17 cellular contexts compared by ENCODE assay signal in the genomic region with DNA sequence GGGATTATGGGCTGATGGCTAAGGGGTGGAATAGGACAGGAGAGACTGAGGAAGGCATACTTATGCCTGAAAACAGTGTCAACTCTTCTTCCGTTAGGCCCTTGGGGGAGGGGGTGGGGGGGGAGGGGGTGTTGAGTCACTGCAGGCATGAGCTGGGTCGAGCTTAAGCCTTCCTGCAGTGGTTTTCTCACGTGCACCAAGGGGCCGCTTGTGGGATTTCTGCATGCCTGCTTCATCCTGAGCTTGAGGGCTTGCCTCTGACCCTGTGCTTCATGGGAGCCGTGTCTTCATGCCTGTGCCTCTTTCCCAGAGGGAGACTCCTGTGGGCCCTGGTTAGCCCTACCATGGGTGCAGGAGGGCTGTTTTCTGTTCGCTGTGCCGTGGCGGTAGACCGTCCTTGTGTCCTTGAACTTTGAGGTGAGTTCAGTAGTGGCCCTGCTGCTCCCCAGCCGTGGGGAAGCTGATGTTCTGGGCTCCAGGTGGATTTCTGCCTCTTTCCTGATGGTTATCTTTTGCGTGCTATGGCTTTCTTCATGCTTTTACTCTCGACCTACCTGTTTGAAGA.
DNase-seq lines count a peak whose midpoint lies in the region; ATAC-seq and TF ChIP-seq lines count a peak whose summit lies in the region.
"Had no signal": no experiment of that assay in that cellular context is flagged by ENCODE, and none has a peak within 500 bp of the region (broad histone marks: within the 10 kb centered on the region; RNA-seq: fewer than 3 reads in every experiment).

No MANE protein-coding gene starts in this region.

- H3K27me3 ChIP-seq in SJSA1 (replicated peaks) = no peaks in the 10 kb centered on the region
- no peaks in the 10 kb centered on the region for H3K27me3 ChIP-seq in osteoblast (ENCODE audit: insufficient read depth, low read length)
- H3K27me3 ChIP-seq in transverse colon = no peaks in the 10 kb centered on the region
- H3K27me3 ChIP-seq: heart left ventricle, right lobe of liver had no signal

- H3K36me3 ChIP-seq in SJSA1 (peaks cover 29% of the 10 kb centered on the region), osteoblast (ENCODE audit: insufficient read depth, low read length) (no peaks in the 10 kb centered on the region), transverse colon (no peaks in the 10 kb centered on the region)
- H3K36me3 ChIP-seq: right lobe of liver had no signal

- no peak overlapping the region for H2AFZ ChIP-seq in osteoblast (ENCODE audit: low read length)

- no peak overlapping the region for H3K4me2 ChIP-seq in osteoblast (ENCODE audit: insufficient read depth, low read length)

- H3K79me2 ChIP-seq in osteoblast (ENCODE audit: insufficient read depth, low read length) = no peaks in the 10 kb centered on the region

- ATAC-seq in HG03457 (IDR thresholded peaks at IDR 0.05; ENCODE audit: unreplicated experiment) = no peak
- ATAC-seq: activated CD4-positive, alpha-beta T cell treated with anti-CD3 and anti-CD28 coated beads for 36 hours; heart left ventricle; left ventricle myocardium superior had no signal

- 88% methylated on average over 12 of the region's 12 CpGs; no CpG with 5 or more reads in 1 of the 2 donors for WGBS in transverse colon (ENCODE audit: low coverage in 1 of 2), 2 donors

- TF ChIP-seq EP300 in transverse colon (IDR thresholded peaks at IDR 0.05; ENCODE audit: low read depth) = no peak

- no peak for TF ChIP-seq POLR2A in transverse colon (IDR thresholded peaks at IDR 0.05)

- intact Hi-C loops in transverse colon (cut with DNase I; ENCODE audit: low total_unique reads) = no loop called here

- peak; percentile 10 for DNase-seq in HPDE6-E6E7 (ENCODE audit: extremely low spot score)
- DNase-seq in SJSA1 (ENCODE audit: low read depth in 1 of 2, low spot score in 2 of 2) = peak; percentile 53 to 80
- DNase-seq in epithelial cell of esophagus (ENCODE audit: low read depth) = peak; percentile 26
- peak; percentile 36 for DNase-seq in osteoblast (ENCODE audit: insufficient read length, low spot score, missing footprints)
- no peak for DNase-seq in activated CD4-positive, CD25-positive, alpha-beta regulatory T cell treated with anti-CD3 and anti-CD28 coated beads, Interleukin-2, amount 50 U/mL, for 72 hours
- no peak for DNase-seq in transverse colon
- DNase-seq in NCI-H446 (lab: John Stamatoyannopoulos, UW) = no peak
- DNase-seq: activated CD4-positive, alpha-beta T cell treated with anti-CD3 and anti-CD28 coated beads for 36 hours; cerebellar nuclear complex; DMS79; heart left ventricle; HFFc6; left ventricle myocardium superior; right lobe of liver; stimulated activated CD4-positive, alpha-beta T cell treated with anti-CD3 and anti-CD28 coated beads, Interleukin-2, amount 100 ng/mL, for 48 hours; SW 1271 had no signal

- H3K4me1 ChIP-seq in SJSA1 (replicated peaks) = peaks cover 15% of the 10 kb centered on the region
- peaks cover 2% of the 10 kb centered on the region for H3K4me1 ChIP-seq in osteoblast (ENCODE audit: insufficient read depth, low read length)
- H3K4me1 ChIP-seq in transverse colon = peaks cover 0 to 5% (median 0%) of the 10 kb centered on the region in 4 donors
- H3K4me1 ChIP-seq: right lobe of liver had no signal

- H4K20me1 ChIP-seq in osteoblast (ENCODE audit: insufficient read depth, low read length) = no peaks in the 10 kb centered on the region

- no peaks in the 10 kb centered on the region for H3K9me3 ChIP-seq in SJSA1 (replicated peaks)
- no peaks in the 10 kb centered on the region for H3K9me3 ChIP-seq in osteoblast (ENCODE audit: low read depth, low read length)
- H3K9me3 ChIP-seq in transverse colon = no peaks in the 10 kb centered on the region
- H3K9me3 ChIP-seq: heart left ventricle, right lobe of liver had no signal

- H3K27ac ChIP-seq in SJSA1 (0 out of 2 replicates have a peak overlapping the region, but pooled peaks have one; percentile 1), osteoblast (ENCODE audit: low read depth, low read length) (no peak overlapping the region), transverse colon (no peak overlapping the region)
- H3K27ac ChIP-seq: heart left ventricle, right lobe of liver had no signal

- in situ Hi-C loops in transverse colon (cut with MboI; ENCODE audit: low pct_ligation_motif_present in 1 of 4, low pct_unique_long_range_greater_than_20kb in 1 of 4, low sequenced_read_pairs in 3 of 4) = no loop called here

- TF ChIP-seq CTCF in epithelial cell of esophagus (IDR thresholded peaks at IDR 0.05; ENCODE audit: insufficient read depth, low read depth, low read length, missing control alignments) (no peak), osteoblast (IDR thresholded peaks at IDR 0.05; ENCODE audit: extremely low read depth, low read depth, low read length) (no peak), transverse colon (IDR thresholded peaks at IDR 0.05) (no peak)

- no peak overlapping the region for H3K4me3 ChIP-seq in SJSA1
- H3K4me3 ChIP-seq in epithelial cell of esophagus (ENCODE audit: low read length) = no peak overlapping the region
- no peak overlapping the region for H3K4me3 ChIP-seq in osteoblast (ENCODE audit: insufficient read depth, low read length)
- no peak overlapping the region for H3K4me3 ChIP-seq in transverse colon
- H3K4me3 ChIP-seq: heart left ventricle, right lobe of liver had no signal

Comparison
In these comparisons a context has a peak if more than half of its experiments do, and no peak if none do; other contexts are left out.
1. DNase-seq: peak in HPDE6-E6E7 (single experiment), SJSA1 (2 of 2), epithelial cell of esophagus (single experiment) and osteoblast (single experiment); none in activated CD4-positive, CD25-positive, alpha-beta regulatory T cell treated with anti-CD3 and anti-CD28 coated beads, Interleukin-2, amount 50 U/mL, for 72 hours (single experiment), transverse colon (single experiment) and NCI-H446 (0 of 2).